8 cellular contexts compared by ENCODE assay signal in genomic region chr17:78840780-78841611, GRCh38. TPM values are rescaled to one million over a fixed set of nuclear protein-coding genes. Genes with fewer than 3 reads are reported as not detected.
DNase-seq lines count a peak whose midpoint lies in the region; ATAC-seq, FAIRE-seq and TF ChIP-seq lines count a peak whose summit lies in the region.

Gene USP36 (minus strand): TSS chr17:78840814. CDS start chr17:78836363, 4,451 bp downstream.

- no peak within 1 kb of the TSS for H4K5ac ChIP-seq in H1 (ENCODE audit: insufficient read length, low read depth, low read length)

- H3K18ac ChIP-seq in H1 (ENCODE audit: extremely low read depth, low read length) (no peak within 1 kb of the TSS; the same call in 1 of the 2 replicates), mesenchymal stem cell (ENCODE audit: low read depth in 1 of 2, low read length in 2 of 2) (peak within 1 kb of the TSS; percentile 92)

- ATAC-seq in GM21367 (IDR thresholded peaks at IDR 0.05; ENCODE audit: unreplicated experiment) = peak; percentile 80

- H4K8ac ChIP-seq in H1 (ENCODE audit: extremely low read depth, insufficient read depth, low read length) = peak within 1 kb of the TSS; percentile 92
- peak within 1 kb of the TSS; percentile 98 for H4K8ac ChIP-seq in mesenchymal stem cell (ENCODE audit: low read length)

- H2BK120ac ChIP-seq in H1 (replicated peaks; ENCODE audit: low read depth, low read length) = no peak within 1 kb of the TSS
- H2BK120ac ChIP-seq in mesenchymal stem cell (ENCODE audit: low read depth, low read length) = peak within 1 kb of the TSS; percentile 96

- CTCF ChIA-PET in H1 (lab: Charles Lee; ENCODE audit: partially characterized antibody) = interaction anchor here (1.5 to 3.8 kb wide), 5 partner anchors 12 to 131 kb away, joined by 3 to 18 read pairs (median 5); no protein-coding TSS in a partner anchor

- POLR2A ChIA-PET in H1 (lab: Charles Lee; ENCODE audit: partially characterized antibody) = interaction anchor here (0.6 to 2.3 kb wide), 6 partner anchors 10 to 413 kb away, joined by 3 to 9 read pairs (median 4); no protein-coding TSS in a partner anchor

- H2BK15ac ChIP-seq in H1 (ENCODE audit: low read length) (no peak within 1 kb of the TSS), mesenchymal stem cell (ENCODE audit: low read depth, poor library complexity, severe bottlenecking) (peak within 1 kb of the TSS; percentile 95)

- peak within 1 kb of the TSS; percentile 68 to 93 (median 86) for H3K4me3 ChIP-seq in H1 (ENCODE audit: extremely low read depth in 1 of 4, insufficient read depth in 2 of 4, low read depth in 3 of 4, low read length in 4 of 4)
- peak within 1 kb of the TSS; percentile 94 to 99 for H3K4me3 ChIP-seq in mesenchymal stem cell (ENCODE audit: insufficient read depth in 1 of 2, low read depth in 1 of 2, low read length in 2 of 2)

- TF ChIP-seq POLR2A in H1 (IDR thresholded peaks at IDR 0.05; ENCODE audit: control extremely low read depth in 1 of 2, low read depth in 2 of 2, low read length in 2 of 2) = peak; percentile 25 to 83

- no peak within 1 kb of the TSS for H2BK20ac ChIP-seq in H1 (ENCODE audit: low read length)

- H3K14ac ChIP-seq in H1 (ENCODE audit: insufficient read length) (no peak within 1 kb of the TSS), mesenchymal stem cell (ENCODE audit: low read length in 2 of 2) (peak within 1 kb of the TSS in 1 of 2 experiments; percentile 96)

- peaks cover 5% of the 10 kb centered on the region for H3K79me1 ChIP-seq in H1 (ENCODE audit: low read depth, low read length)
- peaks cover 9% of the 10 kb centered on the region for H3K79me1 ChIP-seq in mesenchymal stem cell (replicated peaks; ENCODE audit: low read length, poor library complexity, severe bottlenecking)

- H3K4ac ChIP-seq in H1 (replicated peaks; ENCODE audit: insufficient read length, low read depth, low read length) = no peak within 1 kb of the TSS
- H3K4ac ChIP-seq in mesenchymal stem cell (ENCODE audit: low read depth in 1 of 2, low read length in 2 of 2) = peak within 1 kb of the TSS; percentile 16 to 87

- peaks cover 18 to 28% of the 10 kb centered on the region in 2 experiments for H3K79me2 ChIP-seq in H1 (ENCODE audit: control insufficient read depth in 1 of 2, insufficient read depth in 2 of 2, low read length in 2 of 2)

- H2AFZ ChIP-seq in H1 (ENCODE audit: low read length) = peak within 1 kb of the TSS; percentile 89
- peak within 1 kb of the TSS; percentile 87 for H2AFZ ChIP-seq in mesenchymal stem cell (ENCODE audit: low read depth, low read length)

- peak; percentile 11 to 79; a peak in 2 of 3 replicates for TF ChIP-seq EP300 in H1 (IDR thresholded peaks at IDR 0.05; ENCODE audit: borderline replicate concordance in 1 of 2, low read depth in 2 of 2, low read length in 2 of 2)

- peak within 1 kb of the TSS; percentile 77; the same call in 1 of the 2 replicates for H2AK5ac ChIP-seq in H1 (ENCODE audit: low read depth, low read length)
- H2AK5ac ChIP-seq in mesenchymal stem cell (ENCODE audit: low read length, severe bottlenecking) = peak within 1 kb of the TSS; percentile 16

- H3K4me2 ChIP-seq in H1 (ENCODE audit: insufficient read depth in 1 of 2, low read depth in 2 of 2, low read length in 2 of 2) (peak within 1 kb of the TSS; percentile 84 to 99), mesenchymal stem cell (ENCODE audit: low read length, poor library complexity, severe bottlenecking) (peak within 1 kb of the TSS; percentile 91)

- 2% methylated on average over 68 of the region's 74 CpGs; no CpG with 5 or more reads in 1 of the 2 experiments for WGBS in H1 (ENCODE audit: extremely low coverage in 1 of 2, insufficient coverage in 1 of 2, insufficient read length in 1 of 2, insufficient replicate concordance in 2 of 2, low coverage in 1 of 2, low lambda C conversion rate in 2 of 2, missing lambda C conversion rate in 1 of 2), 2 experiments
- WGBS in mesenchymal stem cell = 1% methylated on average over 59 of the region's 74 CpGs

- H2BK12ac ChIP-seq in H1 (ENCODE audit: low read depth, low read length) = no peak within 1 kb of the TSS
- H2BK12ac ChIP-seq in mesenchymal stem cell (ENCODE audit: low read length in 2 of 2) = peak within 1 kb of the TSS in 1 of 2 experiments; percentile 66

- H2BK5ac ChIP-seq in H1 (ENCODE audit: low read depth, low read length) (peak within 1 kb of the TSS; percentile 44; the same call in 1 of the 2 replicates), mesenchymal stem cell (ENCODE audit: low read depth, low read length, poor library complexity, severe bottlenecking) (peak within 1 kb of the TSS; percentile 74)

- FAIRE-seq in HTR-8/SVneo (lab: Jason Lieb, UNC) (peak; percentile 96), H1 (lab: Jason Lieb, UNC) (no peak)

- H3K27me3 ChIP-seq in H1 (replicated peaks in 1 of 4; ENCODE audit: control insufficient read depth in 3 of 4, extremely low read depth in 1 of 4, insufficient read depth in 3 of 4, low read length in 3 of 4) (no peaks in the 10 kb centered on the region), mesenchymal stem cell (ENCODE audit: control insufficient read depth in 1 of 2, insufficient read depth in 1 of 2, low read length in 2 of 2) (no peaks in the 10 kb centered on the region)

- peak within 1 kb of the TSS; percentile 85 for H3K27ac ChIP-seq in H1 (ENCODE audit: low read depth, low read length)
- peak within 1 kb of the TSS; percentile 54 for H3K27ac ChIP-seq in mesenchymal stem cell (ENCODE audit: low read length, poor library complexity, severe bottlenecking)

- peaks cover 7 to 20% (median 15%) of the 10 kb centered on the region in 4 experiments for H3K36me3 ChIP-seq in H1 (ENCODE audit: control insufficient read depth in 2 of 4, insufficient read depth in 4 of 4, low read length in 3 of 4)
- peaks cover 12 to 25% of the 10 kb centered on the region in 2 experiments for H3K36me3 ChIP-seq in mesenchymal stem cell (ENCODE audit: control insufficient read depth in 1 of 2, insufficient read depth in 2 of 2, low read depth in 1 of 2, low read length in 2 of 2)

- peak in 2 of 3 experiments; percentile 11; a peak in 2 of 4 replicates for TF ChIP-seq CTCF in H1 (IDR thresholded peaks at IDR 0.05; ENCODE audit: control extremely low read depth in 1 of 3, insufficient read depth in 1 of 3, low read depth in 1 of 3, low read length in 3 of 3)

- H3K56ac ChIP-seq in H1 (replicated peaks; ENCODE audit: insufficient read length, low read depth, low read length) = peak within 1 kb of the TSS; percentile 51

- H3K9me3 ChIP-seq in H1 (ENCODE audit: insufficient read depth in 2 of 2, low read depth in 1 of 2, low read length in 1 of 2) (no peaks in the 10 kb centered on the region), mesenchymal stem cell (ENCODE audit: control insufficient read depth, low read length) (no peaks in the 10 kb centered on the region)

- H3K23me2 ChIP-seq in H1 (ENCODE audit: low read depth, low read length) = peaks cover 3% of the 10 kb centered on the region

- no peak for TF ChIP-seq RAD21 in H1 (IDR thresholded peaks at IDR 0.05 in 1 of 2, conservative IDR thresholded peaks at IDR 0.05 in 1 of 2; ENCODE audit: low read depth in 2 of 2, low read length in 2 of 2)

- DNase-seq in COLO829 (ENCODE audit: low spot score) (peak; percentile 99), HTR-8/SVneo (ENCODE audit: insufficient read length, low spot score) (peak; percentile 98), NOMO-1 treated with dmso at 0.1 percent for 144 hours (lab: John Stamatoyannopoulos, UW; ENCODE audit: unreplicated experiment) (peak; percentile 95), H1 (ENCODE audit: low read depth in 1 of 2, low spot score in 2 of 2) (peak; percentile 96 to 100), mesenchymal stem cell (peak; percentile 99)
- DNase-seq in activated CD8-positive, alpha-beta memory T cell treated with anti-CD3 and anti-CD28 coated beads for 48 hours (ENCODE audit: low read depth in 2 of 3, low spot score in 2 of 3) = peak; percentile 95 to 99 (median 99)
- DNase-seq in stimulated activated CD8-positive, alpha-beta memory T cell treated with anti-CD3 and anti-CD28 coated beads, Interleukin-12 subunit alpha, Interleukin-12 subunit beta, amount 100 ng/mL, for 4 hours (ENCODE audit: low read depth) = peak; percentile 100

- H3K4me1 ChIP-seq in H1 (replicated peaks in 1 of 4; ENCODE audit: control insufficient read depth in 3 of 4, insufficient read depth in 4 of 4, low read length in 3 of 4) (peaks cover 2 to 12% (median 5%) of the 10 kb centered on the region in 4 experiments), mesenchymal stem cell (ENCODE audit: control insufficient read depth, insufficient read depth, low read depth, low read length) (peaks cover 12% of the 10 kb centered on the region)

- peak within 1 kb of the TSS; percentile 82 to 98 (median 88) for H3K9ac ChIP-seq in H1 (replicated peaks in 1 of 4; ENCODE audit: extremely low read depth in 1 of 4, low read depth in 3 of 4, low read length in 3 of 4)
- H3K9ac ChIP-seq in mesenchymal stem cell (ENCODE audit: low read length) = peak within 1 kb of the TSS; percentile 99

- peak within 1 kb of the TSS; percentile 45 for H4K91ac ChIP-seq in H1 (replicated peaks; ENCODE audit: insufficient read length, low read length)
- H4K91ac ChIP-seq in mesenchymal stem cell (ENCODE audit: low read length) = peak within 1 kb of the TSS; percentile 84

- H4K20me1 ChIP-seq in H1 (replicated peaks in 1 of 2; ENCODE audit: control insufficient read depth in 1 of 2, insufficient read depth in 2 of 2, low read length in 2 of 2) = peaks cover 7 to 18% of the 10 kb centered on the region in 2 experiments

- H3K23ac ChIP-seq in H1 (ENCODE audit: insufficient read length) (no peak within 1 kb of the TSS), mesenchymal stem cell (ENCODE audit: low read length in 2 of 2) (peak within 1 kb of the TSS in 1 of 2 experiments; percentile 90)

TF ChIP-seq in H1, 55 proteins besides CTCF, POLR2A, EP300 and RAD21 (continues in another document):
- TF ChIP-seq NANOG (IDR thresholded peaks at IDR 0.05; ENCODE audit: insufficient read depth, low read depth, low read length, poor library complexity, severe bottlenecking) (no peak), JUND (IDR thresholded peaks at IDR 0.05; ENCODE audit: low read length) (peak; percentile 83), ATF3 (IDR thresholded peaks at IDR 0.05; ENCODE audit: insufficient read depth, low read depth, low read length) (peak; percentile 59; the same call in 1 of the 2 replicates)

RNA-seq across cellular contexts. Expression of gene USP36, which starts in this region (rescaled TPM):
- 65.8 and 67.7 TPM in 2 replicates for total RNA-seq in H1 (2021; fragmentation: NEBNext Ultra II Directional; extraction: Animal tissue kit (Norgen Biotek cat#: 25700))
- 40.7 and 44.8 TPM in 2 replicates for polyA plus RNA-seq in H1 (2011; rRNA removed)
- polyA plus RNA-seq in H1 (2011; cell fraction: cytosol; rRNA removed) = 34.2 TPM
- polyA plus RNA-seq in H1 (2011; cell fraction: nucleus; rRNA removed) = 90.2 TPM
- polyA plus RNA-seq in H1 (2012, experiment 1 of 2) = 52.2 to 59.3 TPM (median 54.9 TPM) in 4 replicates
- polyA plus RNA-seq in H1 (2012, experiment 2 of 2) = 42.7 TPM
- polyA plus RNA-seq in H1 (2013, experiment 1 of 2) = 43.8 TPM
- 41.9 TPM for polyA plus RNA-seq in H1 (2013, experiment 2 of 2)
- 63.4 and 70.8 TPM in 2 replicates for polyA minus RNA-seq in H1 (2011; rRNA and poly(A)+ RNA removed)
- polyA minus RNA-seq in H1 (2011; cell fraction: cytosol; rRNA and poly(A)+ RNA removed) = 22.9 TPM
- polyA minus RNA-seq in H1 (2011; cell fraction: nucleus; rRNA and poly(A)+ RNA removed) = 49.2 TPM
- polyA plus RNA-seq in mesenchymal stem cell (2013, experiment 1 of 2) = 31.5 TPM
- 30.8 TPM for polyA plus RNA-seq in mesenchymal stem cell (2013, experiment 2 of 2)

Comparison
In these comparisons a context has a peak if more than half of its experiments do, and no peak if none do; other contexts are left out.
1. Peak in every context shown above with its lines: DNase-seq, ATAC-seq, H3K4me3 ChIP-seq and H3K27ac ChIP-seq.